In genomic region chr10:71799112-71799511, GRCh38 we compare ENCODE assay signal across 33 cellular contexts.
"Had no signal": no experiment of that assay in that cellular context is flagged by ENCODE, and none has a peak within 500 bp of the region (broad histone marks: within the 10 kb centered on the region; RNA-seq: fewer than 3 reads in every experiment).

No MANE protein-coding gene starts in this region.

- H3K4me3 ChIP-seq: adrenal gland, ascending aorta, cardiac muscle cell had no signal

- H3K4me1 ChIP-seq: adrenal gland, ascending aorta had no signal

- H3K9me3 ChIP-seq: adrenal gland, ascending aorta had no signal

- DNase-seq: activated B cell treated with CpG ODN at 0.5 μM for 24 hours; activated CD4-positive, alpha-beta memory T cell treated with anti-CD3 and anti-CD28 coated beads for 36 hours; activated CD4-positive, alpha-beta T cell treated with anti-CD3 and anti-CD28 coated beads for 4 hours; activated CD4-positive, alpha-beta T cell treated with anti-CD3 and anti-CD28 coated beads, Interleukin-2, amount 10 ng/mL, durations not matched to agents 24 days and 14 days; activated CD4-positive, alpha-beta T cell treated with anti-CD3 and anti-CD28 coated beads, Interleukin-2, amount 50 U/mL, for 1 hour; activated CD4-positive, alpha-beta T cell treated with anti-CD3 and anti-CD28 coated beads, Interleukin-2, amount 50 U/mL, for 4 hours; activated CD4-positive, CD25-positive, alpha-beta regulatory T cell treated with anti-CD3 and anti-CD28 coated beads, Interleukin-2, amount 50 U/mL, for 72 hours; activated CD8-positive, alpha-beta memory T cell treated with anti-CD3 and anti-CD28 coated beads, Interleukin-2, amount 50 U/mL, for 4 hours; activated CD8-positive, alpha-beta T cell treated with anti-CD3 and anti-CD28 coated beads for 36 hours; activated effector memory CD4-positive, alpha-beta T cell treated with anti-CD3 and anti-CD28 coated beads, Interleukin-2, amount 50 U/mL, for 16 hours; activated gamma-delta T cell treated with Interleukin-2 at 50 U/mL for 16 hours; activated naive CD4-positive, alpha-beta T cell; activated naive CD4-positive, alpha-beta T cell treated with anti-CD3 and anti-CD28 coated beads for 36 hours; activated naive CD4-positive, alpha-beta T cell treated with anti-CD3 and anti-CD28 coated beads, Interleukin-2, amount 50 U/mL, for 16 hours; activated naive CD8-positive, alpha-beta T cell treated with anti-CD3 and anti-CD28 coated beads for 36 hours; activated T-cell treated with anti-CD3 and anti-CD28 coated beads for 4 hours; activated T-cell treated with anti-CD3 and anti-CD28 coated beads, Interleukin-2, amount 50 U/mL, for 1 hour; activated T-cell treated with anti-CD3 and anti-CD28 coated beads, Interleukin-2, amount 50 U/mL, for 4 hours; activated T-cell treated with anti-CD3 and anti-CD28 coated beads, Interleukin-2, amount 50 U/mL, for 72 hours; adrenal gland; amniotic stem cell; caudate nucleus; SW 1271; T-helper 1 cell; T-helper 2 cell; T-helper 9 cell had no signal

- H3K27ac ChIP-seq: adrenal gland, ascending aorta, cardiac muscle cell, VCaP had no signal

- FAIRE-seq: bronchial epithelial cell, TTC549 had no signal

- H3K36me3 ChIP-seq: adrenal gland, ascending aorta, cardiac muscle cell had no signal

- ATAC-seq: activated CD8-positive, alpha-beta T cell treated with anti-CD3 and anti-CD28 coated beads for 36 hours; activated naive CD4-positive, alpha-beta T cell treated with anti-CD3 and anti-CD28 coated beads, Interleukin-2, amount 50 U/mL, for 72 hours; activated T-cell treated with anti-CD3 and anti-CD28 coated beads, Interleukin-2, amount 50 U/mL, for 4 hours; activated T-cell treated with anti-CD3 and anti-CD28 coated beads, Interleukin-2, amount 50 U/mL, for 72 hours; activated T-helper 17 cell treated with anti-CD3 and anti-CD28 coated beads, Interleukin-2, amount 50 U/mL, for 72 hours had no signal

- H3K27me3 ChIP-seq: adrenal gland, ascending aorta, cardiac muscle cell had no signal
